Comparison of ENCODE assay signal across 10 cellular contexts in the genomic region with DNA sequence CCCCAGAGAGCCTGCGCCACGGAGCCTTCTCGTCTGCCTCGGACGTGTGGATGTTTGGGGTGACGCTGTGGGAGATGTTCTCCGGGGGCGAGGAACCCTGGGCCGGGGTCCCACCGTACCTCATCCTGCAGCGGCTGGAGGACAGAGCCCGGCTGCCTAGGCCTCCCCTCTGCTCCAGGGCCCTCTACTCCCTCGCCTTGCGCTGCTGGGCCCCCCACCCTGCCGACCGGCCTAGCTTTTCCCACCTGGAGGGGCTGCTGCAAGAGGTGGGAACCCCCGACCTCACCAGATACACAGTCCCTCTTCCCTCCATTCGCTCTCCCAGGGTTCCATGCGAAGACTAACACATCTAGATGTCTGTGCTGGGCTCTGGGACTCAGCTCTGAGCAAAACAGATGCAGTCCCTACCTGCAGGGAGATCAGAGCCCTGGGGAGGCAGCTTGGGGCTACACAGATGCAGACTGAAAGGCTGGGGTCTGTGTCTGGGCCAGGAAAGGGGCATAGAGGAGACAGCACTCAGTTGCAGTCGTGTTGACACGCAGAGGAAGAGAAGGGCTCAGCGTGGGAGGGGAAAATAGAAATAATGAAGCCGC. TPM values are rescaled to one million over a fixed set of nuclear protein-coding genes. Genes with fewer than 3 reads are reported as not detected.
DNase-seq lines count a peak whose midpoint lies in the region; ATAC-seq and TF ChIP-seq lines count a peak whose summit lies in the region.
"Had no signal": no experiment of that assay in that cellular context is flagged by ENCODE, and none has a peak within 500 bp of the region (broad histone marks: within the 10 kb centered on the region; RNA-seq: fewer than 3 reads in every experiment).

No MANE protein-coding gene starts in this region.

- WGBS in esophagus squamous epithelium, 2 donors, result 62 to 92% methylated on average over 7 to 10 of the region's 23 CpGs

- no peak for TF ChIP-seq POLR2A in esophagus squamous epithelium (IDR thresholded peaks at IDR 0.05)
- no peak for TF ChIP-seq POLR2A in gastrocnemius medialis (IDR thresholded peaks at IDR 0.05)

- no peaks in the 10 kb centered on the region for H3K79me2 ChIP-seq in OCI-LY7 (ENCODE audit: insufficient read depth, low read depth, low read length)

- no peaks in the 10 kb centered on the region for H3K9me2 ChIP-seq in OCI-LY7 (ENCODE audit: insufficient read depth, low read length)

- ATAC-seq in gastrocnemius medialis (no peak), HG03045 (IDR thresholded peaks at IDR 0.05; ENCODE audit: unreplicated experiment) (no peak)

- peak overlapping the region; percentile 61; the same call in 1 of the 2 replicates for H2AFZ ChIP-seq in OCI-LY7 (ENCODE audit: low read length)

- peak; percentile 14 for DNase-seq in OCI-LY7 (ENCODE audit: low spot score)
- DNase-seq in esophagus squamous epithelium (lab: John Stamatoyannopoulos, UW), result no peak
- DNase-seq in gastrocnemius medialis, result no peak
- no peak for DNase-seq in NCI-H1048 (lab: John Stamatoyannopoulos, UW)
- no peak for DNase-seq in NCI-H748 (lab: John Stamatoyannopoulos, UW; ENCODE audit: unreplicated experiment)
- DNase-seq in GOT3 (lab: John Stamatoyannopoulos, UW), result no peak
- DNase-seq: NCI-H446 treated with DMSO at 0.1 percent for 48 hours had no signal

- no peaks in the 10 kb centered on the region for H3K36me3 ChIP-seq in OCI-LY7 (ENCODE audit: insufficient read depth, low read length)
- H3K36me3 ChIP-seq in esophagus squamous epithelium, result peaks cover 15 to 68% (median 19%) of the 10 kb centered on the region in 3 donors
- H3K36me3 ChIP-seq in gastrocnemius medialis, result peaks cover 0 to 3% of the 10 kb centered on the region in 2 donors

- CTCF ChIA-PET in OCI-LY7 (lab: Charles Lee; ENCODE audit: unreplicated experiment), result no interaction called here

- H3K4me3 ChIP-seq in GM08714 (ENCODE audit: low read length) (peak overlapping the region; percentile 44; the same call in 1 of the 2 replicates), OCI-LY7 (ENCODE audit: low read depth, low read length, poor library complexity, severe bottlenecking) (peak overlapping the region; percentile 64), esophagus squamous epithelium (peak overlapping the region; percentile 1 to 61 (median 38)), gastrocnemius medialis (peak overlapping the region in 3 of 4 donors; percentile 42 to 49 (median 44))

- no peak for TF ChIP-seq CTCF in OCI-LY7 (conservative IDR thresholded peaks at IDR 0.05; ENCODE audit: low read length)
- TF ChIP-seq CTCF in esophagus squamous epithelium (IDR thresholded peaks at IDR 0.05), result no peak
- TF ChIP-seq CTCF in gastrocnemius medialis (IDR thresholded peaks at IDR 0.05 in 4 of 5, conservative IDR thresholded peaks at IDR 0.05 in 1 of 5), result no peak

- H3K27me3 ChIP-seq in esophagus squamous epithelium (peaks cover 0 to 5% (median 0%) of the 10 kb centered on the region in 4 donors), gastrocnemius medialis (peaks cover 17 to 29% (median 24%) of the 10 kb centered on the region in 3 donors)

- H3K9me3 ChIP-seq in OCI-LY7 (ENCODE audit: low read length), result 0 out of 2 replicates have a peak, but pooled peaks cover 1% of the 10 kb centered on the region
- H3K9me3 ChIP-seq in esophagus squamous epithelium, result no peaks in the 10 kb centered on the region
- no peaks in the 10 kb centered on the region for H3K9me3 ChIP-seq in gastrocnemius medialis

- H3K4me2 ChIP-seq in OCI-LY7 (ENCODE audit: low read length), result peak overlapping the region; percentile 72

- no peaks in the 10 kb centered on the region for H4K20me1 ChIP-seq in OCI-LY7 (ENCODE audit: insufficient read depth, low read length)

- intact Hi-C loops in OCI-LY7 (cut with micrococcal nuclease; ENCODE audit: unreplicated experiment), result loop anchor here (2.0 kb wide), 1 partner anchor 24 kb away; no protein-coding TSS in a partner anchor
- intact Hi-C loops in esophagus squamous epithelium (cut with DNase I), result no loop called here
- intact Hi-C loops in gastrocnemius medialis (cut with DNase I; ENCODE audit: low total_unique reads), result no loop called here

- H3K4me1 ChIP-seq in OCI-LY7 (ENCODE audit: insufficient read depth, low read length, poor library complexity, severe bottlenecking) (peaks cover 11% of the 10 kb centered on the region), esophagus squamous epithelium (peaks cover 20 to 53% (median 31%) of the 10 kb centered on the region in 3 donors), gastrocnemius medialis (peaks cover 18 to 25% of the 10 kb centered on the region in 2 donors)

- H3K27ac ChIP-seq in OCI-LY7 (ENCODE audit: low read depth, low read length, poor library complexity, severe bottlenecking) (no peak overlapping the region), esophagus squamous epithelium (peak overlapping the region in 3 of 4 donors; percentile 52 to 71 (median 66)), gastrocnemius medialis (no peak overlapping the region)

- POLR2A ChIA-PET in OCI-LY7 (lab: Charles Lee), result interaction anchor here (0.6 to 1.0 kb wide), 3 partner anchors 10 to 54 kb away, joined by 3 read pairs; a partner anchor contains a TSS

- BruUV-seq in OCI-LY7 (replicated peaks; lab: Mats Ljungman, UMichigan), result no TSS peak

- in situ Hi-C loops in gastrocnemius medialis (cut with MboI; ENCODE audit: low sequenced_read_pairs in 4 of 4), result no loop called here

RNA-seq across cellular contexts. Expression of a gene that starts 3.7 kb away (rescaled TPM):
- 2.9 and 5.0 TPM in 2 replicates for total RNA-seq in OCI-LY7 (2014; rRNA removed; shearing (Covaris generic))
- total RNA-seq in OCI-LY7 (2022) (4.8 and 6.4 TPM in 2 replicates), esophagus squamous epithelium (10 to 100 TPM in 2 of 4 donors, 1 to 10 TPM in 2; 6.2 to 15.2 (median 9.9) TPM), gastrocnemius medialis (1 to 10 TPM in 1 of 4 donors, under 1 TPM in 1, not detected in 2; 0.13 to 2.2 TPM)

RNA-seq across cellular contexts. Expression of a gene that starts 9.7 kb away (rescaled TPM):
- 8.9 and 15.3 TPM in 2 replicates for total RNA-seq in OCI-LY7 (2014; rRNA removed; shearing (Covaris generic))
- total RNA-seq in OCI-LY7 (2022) (23.1 and 27.6 TPM in 2 replicates), esophagus squamous epithelium (10 to 100 TPM; 18.6 to 33.5 (median 24.7) TPM), gastrocnemius medialis (10 to 100 TPM in 3 of 4 donors, 1 to 10 TPM in 1; 8.9 to 20.3 (median 14.4) TPM)

RNA-seq across cellular contexts. Expression of a gene that starts 19.3 kb away (rescaled TPM):
- total RNA-seq in OCI-LY7 (2014; rRNA removed; shearing (Covaris generic)), result 108 and 165 TPM in 2 replicates
- total RNA-seq in OCI-LY7 (2022), result 96.6 and 107 TPM in 2 replicates
- 10 to 100 TPM; 27.9 to 88.0 (median 66.7) TPM for total RNA-seq in esophagus squamous epithelium
- total RNA-seq in gastrocnemius medialis, result 10 to 100 TPM; 28.9 to 65.6 (median 50.2) TPM

RNA-seq across cellular contexts. Expression of a gene that starts 23.1 kb away (rescaled TPM):
- 0.06 TPM in 1 of 2 replicates, not detected in the other for total RNA-seq in OCI-LY7 (2014; rRNA removed; shearing (Covaris generic))
- total RNA-seq in OCI-LY7 (2022) (1.2 TPM in 1 of 2 replicates, not detected in the other), esophagus squamous epithelium (1 to 10 TPM; 1.4 to 5.3 (median 2.0) TPM), gastrocnemius medialis (1 to 10 TPM; 4.2 to 6.6 (median 4.4) TPM)

RNA-seq across cellular contexts. Expression of a gene that starts 29.6 kb away (rescaled TPM):
- not detected in 2 replicates for total RNA-seq in OCI-LY7 (2014; rRNA removed; shearing (Covaris generic))
- 0.31 TPM in 1 of 2 replicates, not detected in the other for total RNA-seq in OCI-LY7 (2022)
- total RNA-seq in esophagus squamous epithelium, result not detected
- not detected for total RNA-seq in gastrocnemius medialis
- total RNA-seq: activated CD8-positive, alpha-beta memory T cell treated with anti-CD3 and anti-CD28 coated beads for 36 hours had no signal

Comparison
In these comparisons a context has a peak if more than half of its experiments do, and no peak if none do; other contexts are left out.
1. H3K27ac ChIP-seq: peak in esophagus squamous epithelium (3 of 4); none in OCI-LY7 (single experiment) and gastrocnemius medialis (0 of 4).
2. Peak in every context shown above with its lines, with median percentiles within 50 percentile points of each other: H3K4me3 ChIP-seq.